In genomic region chr17:6187836-6188235, GRCh38 we compare ENCODE assay signal across 20 cellular contexts.
DNase-seq lines count a peak whose midpoint lies in the region; ATAC-seq and TF ChIP-seq lines count a peak whose summit lies in the region.
"Had no signal": no experiment of that assay in that cellular context is flagged by ENCODE, and none has a peak within 500 bp of the region (broad histone marks: within the 10 kb centered on the region; RNA-seq: fewer than 3 reads in every experiment).

No MANE protein-coding gene starts in this region.

- H4K8ac ChIP-seq in neuronal stem cell (ENCODE audit: low read depth, low read length), result no peak overlapping the region

- no peak overlapping the region for H3K14ac ChIP-seq in neuronal stem cell (ENCODE audit: low read length)

- no peak overlapping the region for H2BK5ac ChIP-seq in neuronal stem cell (ENCODE audit: low read length)

- peak overlapping the region; percentile 94 for H2AFZ ChIP-seq in neuronal stem cell (ENCODE audit: low read length)

- H3K23ac ChIP-seq in neuronal stem cell (ENCODE audit: low read depth, low read length, poor library complexity), result no peak overlapping the region

- no peaks in the 10 kb centered on the region for H3K27me3 ChIP-seq in neuronal stem cell (ENCODE audit: control insufficient read depth in 3 of 3, insufficient read depth in 3 of 3, low read depth in 1 of 3, low read length in 3 of 3)

- H3K9me3 ChIP-seq in HEK293 (ENCODE audit: control insufficient read depth, insufficient read depth, low read depth, low read length), result no peaks in the 10 kb centered on the region
- H3K9me3 ChIP-seq in neuronal stem cell (replicated peaks in 1 of 2; ENCODE audit: control insufficient read depth in 2 of 2, insufficient read depth in 1 of 2, low read depth in 1 of 2, low read length in 2 of 2), result no peaks in the 10 kb centered on the region
- H3K9me3 ChIP-seq: left lung, mucosa of descending colon, thoracic aorta had no signal

- TF ChIP-seq CTCF in HEK293 (tag by site-specific recombination; IDR thresholded peaks at IDR 0.05) (no peak), astrocyte of the spinal cord (IDR thresholded peaks at IDR 0.05; ENCODE audit: low read depth, low read length) (no peak)

- H2BK15ac ChIP-seq in neuronal stem cell (ENCODE audit: low read length), result no peak overlapping the region

- no peak overlapping the region for H2BK120ac ChIP-seq in neuronal stem cell (ENCODE audit: low read depth, low read length)

- WGBS in neuronal stem cell (ENCODE audit: extremely low coverage in 2 of 2, insufficient read length in 2 of 2, insufficient replicate concordance in 1 of 2), 2 donors, result no CpG with 5 or more reads among the region's 10 CpGs

- POLR2A ChIA-PET in HEK293 (lab: Yijun Ruan, JAX), result no interaction called here

- ATAC-seq in GM21447 (IDR thresholded peaks at IDR 0.05; ENCODE audit: unreplicated experiment), result no peak
- ATAC-seq: activated naive CD8-positive, alpha-beta T cell treated with anti-CD3 and anti-CD28 coated beads, Interleukin-2, amount 50 U/mL, for 24 hours; esophagus mucosa; left lung; mucosa of descending colon had no signal

- H3K4me3 ChIP-seq in HEK293 (ENCODE audit: low read depth, low read length), result no peak overlapping the region
- no peak overlapping the region for H3K4me3 ChIP-seq in astrocyte of the spinal cord (ENCODE audit: low read depth, low read length)
- H3K4me3 ChIP-seq in neuronal stem cell (ENCODE audit: low read length in 2 of 2), result peak overlapping the region in 1 of 2 donors; percentile 32
- H3K4me3 ChIP-seq: left lung, mucosa of descending colon, thoracic aorta had no signal

- no peak overlapping the region for H3K9ac ChIP-seq in neuronal stem cell (ENCODE audit: low read depth, low read length, poor library complexity)

- DNase-seq in NCI-H345 (lab: John Stamatoyannopoulos, UW), result peak; percentile 5
- DNase-seq in astrocyte of the spinal cord (ENCODE audit: low read depth, low spot score), result peak; percentile 29
- DNase-seq in neuronal stem cell (ENCODE audit: low spot score), result no peak
- no peak for DNase-seq in NCI-H2171 (lab: John Stamatoyannopoulos, UW)
- DNase-seq in DMS 273 (lab: John Stamatoyannopoulos, UW; ENCODE audit: unreplicated experiment), result no peak
- DNase-seq in GDM1 (lab: John Stamatoyannopoulos, UW), result no peak
- DNase-seq: activated CD4-positive, alpha-beta T cell treated with anti-CD3 and anti-CD28 coated beads for 48 hours; activated effector memory CD4-positive, alpha-beta T cell treated with Interleukin-2 at 50 U/mL for 16 hours; activated naive CD8-positive, alpha-beta T cell treated with anti-CD3 and anti-CD28 coated beads, Interleukin-2, amount 50 U/mL, for 24 hours; caudate nucleus; CD4-positive, alpha-beta memory T cell; left lung; mucosa of descending colon; NCI-H1105; NK-92 treated with Interleukin-12 subunit alpha and Interleukin-12 subunit beta, amount 100 ng/mL, for 24 hours; occipital lobe had no signal

- no peaks in the 10 kb centered on the region for H3K79me1 ChIP-seq in neuronal stem cell (ENCODE audit: low read depth, low read length)

- H2AK5ac ChIP-seq in neuronal stem cell (ENCODE audit: low read depth, low read length), result no peak overlapping the region

- H3K4me1 ChIP-seq in HEK293 (ENCODE audit: control insufficient read depth, insufficient read depth, low read length) (no peaks in the 10 kb centered on the region), neuronal stem cell (ENCODE audit: control insufficient read depth in 2 of 2, insufficient read depth in 1 of 2, low read depth in 1 of 2, low read length in 2 of 2) (peaks cover 6 to 11% of the 10 kb centered on the region in 2 donors)
- H3K4me1 ChIP-seq: left lung had no signal

- CTCF ChIA-PET in HEK293 (lab: Yijun Ruan, JAX), result interaction anchor here (0.6 to 0.9 kb wide), 10 partner anchors 9 to 588 kb away, joined by 3 to 4 read pairs (median 3); no protein-coding TSS in a partner anchor

- H3K36me3 ChIP-seq in HEK293 (ENCODE audit: control insufficient read depth in 2 of 2, insufficient read depth in 1 of 2, low read length in 2 of 2), result no peaks in the 10 kb centered on the region
- H3K36me3 ChIP-seq in neuronal stem cell (replicated peaks in 1 of 2; ENCODE audit: control insufficient read depth in 2 of 2, insufficient read depth in 2 of 2, low read length in 2 of 2), result no peaks in the 10 kb centered on the region
- H3K36me3 ChIP-seq: left lung, thoracic aorta had no signal

- no peak overlapping the region for H3K18ac ChIP-seq in neuronal stem cell (ENCODE audit: low read length)

- in situ Hi-C loops in astrocyte of the spinal cord (cut with HindIII; ENCODE audit: low sequenced_read_pairs), result no loop called here

- H3K27ac ChIP-seq in HEK293 (ENCODE audit: extremely low read depth, low read depth, low read length) (no peak overlapping the region), neuronal stem cell (replicated peaks; ENCODE audit: low read length) (no peak overlapping the region)
- H3K27ac ChIP-seq: left lung, thoracic aorta had no signal

- H3K4ac ChIP-seq in neuronal stem cell (ENCODE audit: low read length), result no peak overlapping the region

- no peak overlapping the region for H2BK12ac ChIP-seq in neuronal stem cell (ENCODE audit: low read length)

- H4K91ac ChIP-seq in neuronal stem cell (ENCODE audit: low read depth, low read length, poor library complexity), result no peak overlapping the region

- no peak overlapping the region for H3K4me2 ChIP-seq in neuronal stem cell (ENCODE audit: insufficient read depth, low read length, poor library complexity, severe bottlenecking)

TF ChIP-seq in HEK293, 187 proteins besides CTCF, POLR2A, EP300 and RAD21:
- peak; percentile 84 for TF ChIP-seq SCRT2 (tag by site-specific recombination; IDR thresholded peaks at IDR 0.05)
- peak; percentile 66 for TF ChIP-seq HIC1 (tag by site-specific recombination; IDR thresholded peaks at IDR 0.05)
- no peak for TF ChIP-seq ZNF16 (tag by site-specific recombination; IDR thresholded peaks at IDR 0.05; ENCODE audit: low read depth)
- TF ChIP-seq ZNF521 (tag by site-specific recombination; IDR thresholded peaks at IDR 0.05), result no peak
- TF ChIP-seq TRIM28 (IDR thresholded peaks at IDR 0.05; ENCODE audit: borderline replicate concordance, low read length), result peak; percentile 44; the same call in 1 of the 2 replicates
- TF ChIP-seq KLF9 (tag by site-specific recombination; IDR thresholded peaks at IDR 0.05; ENCODE audit: low read depth), result no peak
- TF ChIP-seq SCRT1 (tag by site-specific recombination; IDR thresholded peaks at IDR 0.05; ENCODE audit: borderline replicate concordance), result peak; percentile 42; the same call in 1 of the 2 replicates
- 0 out of 2 replicates have a peak, but pooled peaks have one; percentile 15 for TF ChIP-seq ZIC2 (tag by site-specific recombination; IDR thresholded peaks at IDR 0.05)
- no peak for TF ChIP-seq RBAK (tag by site-specific recombination; IDR thresholded peaks at IDR 0.05)

Comparison
In these comparisons a context has a peak if more than half of its experiments do, and no peak if none do; other contexts are left out.
1. DNase-seq: peak in NCI-H345 (single experiment) and astrocyte of the spinal cord (single experiment); none in neuronal stem cell (single experiment), NCI-H2171 (single experiment), DMS 273 (single experiment) and GDM1 (single experiment).